15 cellular contexts compared by ENCODE assay signal in the genomic region with DNA sequence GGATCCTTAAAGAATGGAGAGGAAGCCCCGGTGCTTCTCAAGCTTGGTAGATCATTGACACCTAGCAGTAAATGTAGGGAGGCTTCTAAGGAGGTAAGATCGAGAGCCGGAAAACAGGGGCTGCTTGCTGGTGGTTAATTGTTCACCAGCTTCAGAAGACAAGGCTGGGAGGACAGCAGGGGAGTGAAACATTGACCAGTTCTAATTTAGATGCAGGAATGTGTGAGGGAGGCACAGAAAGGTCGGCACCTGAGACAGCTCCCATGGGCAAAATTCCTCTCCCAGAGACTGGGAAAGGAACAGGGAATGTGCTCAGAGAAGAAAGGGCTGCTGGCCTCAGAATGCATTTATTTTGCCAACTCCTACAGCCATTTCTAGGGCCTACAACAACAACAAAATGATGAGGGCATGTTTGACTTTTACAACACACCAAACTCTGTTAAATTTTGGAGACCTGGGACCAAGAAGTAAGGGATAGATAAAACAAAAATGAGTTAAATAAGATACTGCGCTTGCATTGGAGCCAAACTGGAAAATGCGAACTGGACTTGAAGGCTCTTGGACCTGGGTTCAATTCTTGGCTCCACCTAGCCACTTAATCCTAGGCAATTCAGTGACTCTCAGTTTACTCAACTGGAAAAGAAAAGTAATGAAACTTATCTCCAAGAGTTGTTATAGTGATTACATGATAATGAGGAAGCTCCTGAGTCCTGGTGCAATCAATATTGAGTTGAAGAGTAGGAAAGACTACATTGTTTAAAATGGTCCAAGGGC. TPM values are rescaled to one million over a fixed set of nuclear protein-coding genes. Genes with fewer than 3 reads are reported as not detected.
DNase-seq lines count a peak whose midpoint lies in the region; ATAC-seq, FAIRE-seq and TF ChIP-seq lines count a peak whose summit lies in the region.
"Had no signal": no experiment of that assay in that cellular context is flagged by ENCODE, and none has a peak within 500 bp of the region (broad histone marks: within the 10 kb centered on the region; RNA-seq: fewer than 3 reads in every experiment).

No MANE protein-coding gene starts in this region.

- POLR2A ChIA-PET in K562 (lab: Yijun Ruan, JAX) = interaction anchor here (0.5 to 1.9 kb wide), 5 partner anchors 11 to 365 kb away, joined by 3 to 6 read pairs (median 3); no protein-coding TSS in a partner anchor

- no peak for TF ChIP-seq EP300 in K562 (IDR thresholded peaks at IDR 0.05; ENCODE audit: low read length)

- H3K4me3 Mint-ChIP-seq in type B pancreatic cell = peak overlapping the region; percentile 26
- H3K4me3 Mint-ChIP-seq: activated CD4-positive, alpha-beta T cell treated with anti-CD3 and anti-CD28 coated beads for 36 hours; CD4-positive, alpha-beta memory T cell; stimulated activated naive CD8-positive, alpha-beta T cell treated with anti-CD3 and anti-CD28 coated beads, Interleukin-15, amount 100 ng/mL, for 72 hours had no signal

- no peaks in the 10 kb centered on the region for H3K79me2 ChIP-seq in K562 (ENCODE audit: control insufficient read depth, insufficient read depth, low read length)

- H3K4me1 ChIP-seq in K562 (replicated peaks in 1 of 2; ENCODE audit: control insufficient read depth in 2 of 2, insufficient read depth in 2 of 2, low read length in 2 of 2) = peaks cover 0 to 32% of the 10 kb centered on the region in 2 experiments; a peak in 4 of 5 replicates

- no peak overlapping the region; a peak in 1 of 4 replicates for H3K9ac ChIP-seq in K562 (ENCODE audit: insufficient read depth in 1 of 2, low read depth in 2 of 2, low read length in 2 of 2)

- peaks cover 33% of the 10 kb centered on the region for H3K4me1 Mint-ChIP-seq in type B pancreatic cell (ENCODE audit: unreplicated experiment)
- H3K4me1 Mint-ChIP-seq: activated CD4-positive, alpha-beta T cell treated with anti-CD3 and anti-CD28 coated beads for 36 hours; CD4-positive, alpha-beta memory T cell; stimulated activated naive CD8-positive, alpha-beta T cell treated with anti-CD3 and anti-CD28 coated beads, Interleukin-15, amount 100 ng/mL, for 72 hours had no signal

- no peaks in the 10 kb centered on the region for H3K27me3 Mint-ChIP-seq in type B pancreatic cell
- H3K27me3 Mint-ChIP-seq: activated CD4-positive, alpha-beta T cell treated with anti-CD3 and anti-CD28 coated beads for 36 hours; CD4-positive, alpha-beta memory T cell; stimulated activated naive CD8-positive, alpha-beta T cell treated with anti-CD3 and anti-CD28 coated beads, Interleukin-15, amount 100 ng/mL, for 72 hours had no signal

- ATAC-seq in K562 (peak; percentile 79), GM18858 (IDR thresholded peaks at IDR 0.05; ENCODE audit: unreplicated experiment) (no peak)
- ATAC-seq: activated CD4-positive, alpha-beta T cell treated with anti-CD3 and anti-CD28 coated beads for 36 hours; stimulated activated naive CD8-positive, alpha-beta T cell treated with anti-CD3 and anti-CD28 coated beads, Interleukin-15, amount 100 ng/mL, for 72 hours had no signal

- DNase-seq in HuH-7 (ENCODE audit: low spot score) = peak; percentile 52
- DNase-seq in K562 (ENCODE audit: extremely low read depth in 1 of 4, low spot score in 3 of 4) = peak in 1 of 4 experiments; percentile 66
- DNase-seq in kidney glomerular epithelial cell (lab: John Stamatoyannopoulos, UW) = peak; percentile 96
- no peak for DNase-seq in type B pancreatic cell (ENCODE audit: extremely low spot score, unreplicated experiment)
- DNase-seq in NCI-H2227 treated with DMSO at 0.1 percent for 48 hours (lab: John Stamatoyannopoulos, UW) = no peak
- DNase-seq in AG08396 (ENCODE audit: low spot score) = no peak
- DNase-seq: activated CD4-positive, alpha-beta T cell treated with anti-CD3 and anti-CD28 coated beads for 36 hours; activated T-cell treated with anti-CD3 and anti-CD28 coated beads, Interleukin-2, amount 50 U/mL, for 48 hours; CD4-positive, alpha-beta memory T cell; hippocampal formation; stimulated activated naive CD8-positive, alpha-beta T cell treated with anti-CD3 and anti-CD28 coated beads, Interleukin-15, amount 100 ng/mL, for 72 hours; SW 1271 had no signal

- CTCF ChIA-PET in K562 (lab: Yijun Ruan, JAX; ENCODE audit: low intra/inter-chr PET ratio) = no interaction called here

- intact Hi-C loops in K562 (cut with micrococcal nuclease) = no loop called here

- H3K27ac Mint-ChIP-seq in type B pancreatic cell = peak overlapping the region; percentile 80
- H3K27ac Mint-ChIP-seq: activated CD4-positive, alpha-beta T cell treated with anti-CD3 and anti-CD28 coated beads for 36 hours; CD4-positive, alpha-beta memory T cell; stimulated activated naive CD8-positive, alpha-beta T cell treated with anti-CD3 and anti-CD28 coated beads, Interleukin-15, amount 100 ng/mL, for 72 hours had no signal

- peak overlapping the region; percentile 83 for H2AFZ ChIP-seq in K562 (ENCODE audit: low read depth, low read length)

- no TSS peak for BruUV-seq in K562 (replicated peaks; lab: Mats Ljungman, UMichigan)

- TF ChIP-seq CTCF in K562 (IDR thresholded peaks at IDR 0.05 in 2 of 3, conservative IDR thresholded peaks at IDR 0.05 in 1 of 3; ENCODE audit: insufficient read depth in 2 of 3, low read depth in 1 of 3, low read length in 3 of 3) = no peak
- TF ChIP-seq CTCF in type B pancreatic cell (conservative IDR thresholded peaks at IDR 0.05) = no peak

- in situ Hi-C loops in K562 (cut with MboI) = loop anchor here (5.0 kb wide), 1 partner anchor 57 kb away; no protein-coding TSS in a partner anchor

- no peaks in the 10 kb centered on the region for H3K9me1 ChIP-seq in K562 (ENCODE audit: control insufficient read depth, insufficient read depth, low read length)

- peak overlapping the region; percentile 28 for H3K4me2 ChIP-seq in K562 (ENCODE audit: insufficient read depth, low read length)

- H3K9me3 Mint-ChIP-seq in type B pancreatic cell = peaks cover 9% of the 10 kb centered on the region
- H3K9me3 Mint-ChIP-seq: CD4-positive, alpha-beta memory T cell; stimulated activated naive CD8-positive, alpha-beta T cell treated with anti-CD3 and anti-CD28 coated beads, Interleukin-15, amount 100 ng/mL, for 72 hours had no signal

- no peaks in the 10 kb centered on the region for H3K36me3 Mint-ChIP-seq in type B pancreatic cell
- H3K36me3 Mint-ChIP-seq: CD4-positive, alpha-beta memory T cell had no signal

- no peaks in the 10 kb centered on the region for H3K36me3 ChIP-seq in K562 (ENCODE audit: control insufficient read depth, insufficient read depth, low read length)
- H3K36me3 ChIP-seq: right atrium auricular region had no signal

- H3K9me3 ChIP-seq in K562 (replicated peaks; ENCODE audit: control insufficient read depth, insufficient read depth, low read depth, low read length) = no peaks in the 10 kb centered on the region
- H3K9me3 ChIP-seq: right atrium auricular region had no signal

- H3K27ac ChIP-seq in K562 (ENCODE audit: extremely low read depth, low read depth, low read length) = peak overlapping the region; percentile 54; the same call in 1 of the 3 replicates
- H3K27ac ChIP-seq: right atrium auricular region had no signal

- no peak for FAIRE-seq in K562 (lab: Jason Lieb, UNC)
- FAIRE-seq: endometrium had no signal

- no peak overlapping the region for H3K4me3 ChIP-seq in K562
- H3K4me3 ChIP-seq: right atrium auricular region had no signal

- WGBS in K562 (ENCODE audit: insufficient coverage, low coverage, missing lambda C conversion rate) = 43% methylated on average over 6 of the region's 6 CpGs

- TF ChIP-seq POLR2A in K562 (conservative IDR thresholded peaks at IDR 0.05) = no peak

- TF ChIP-seq RAD21 in K562 (CRISPR knock-in tag; conservative IDR thresholded peaks at IDR 0.05 in 1 of 2, IDR thresholded peaks at IDR 0.05 in 1 of 2) = no peak

- H4K20me1 ChIP-seq in K562 (replicated peaks; ENCODE audit: control insufficient read depth, insufficient read depth, low read length) = no peaks in the 10 kb centered on the region

- no peaks in the 10 kb centered on the region for H3K27me3 ChIP-seq in K562 (ENCODE audit: control insufficient read depth in 2 of 2, insufficient read depth in 2 of 2, low read length in 2 of 2)
- H3K27me3 ChIP-seq: right atrium auricular region had no signal

TF ChIP-seq in K562, 482 proteins besides CTCF, POLR2A, EP300 and RAD21 (continues in another document):
- TF ChIP-seq CXXC5 (CRISPR knock-in tag; IDR thresholded peaks at IDR 0.05) (no peak), FOXM1 (IDR thresholded peaks at IDR 0.05; ENCODE audit: low read depth) (peak; percentile 56; the same call in 1 of the 2 replicates), FOXM1 (CRISPR knock-in tag; IDR thresholded peaks at IDR 0.05; ENCODE audit: low read depth) (no peak), TRIM28 (IDR thresholded peaks at IDR 0.05) (peak; percentile 12; the same call in 1 of the 2 replicates)

RNA-seq across cellular contexts. Expression of gene FZD4, which starts 31.0 kb away (rescaled TPM):
- total RNA-seq in K562 (2011; cell fraction: chromatin; rRNA removed; ENCODE audit: low replicate concordance) = 6.9 and 12.4 TPM in 2 replicates
- 7.7 and 10.0 TPM in 2 replicates for total RNA-seq in K562 (2011; cell fraction: nucleolus; rRNA removed)
- 14.2 TPM in 2 replicates for total RNA-seq in K562 (2011; cell fraction: nucleoplasm; rRNA removed)
- total RNA-seq in K562 (2014; rRNA removed) (5.0 and 5.7 TPM in 2 replicates), K562 (2014; rRNA removed; fragmentation: Illumina TruSeq; extraction: Trizol) (5.1 and 5.7 TPM in 2 replicates), K562 (2015; rRNA removed; fragmentation: Illumina TruSeq; extraction: Trizol) (7.6 and 7.9 TPM in 2 replicates), K562 (2021) (6.1 and 6.3 TPM in 2 replicates), type B pancreatic cell (ENCODE audit: low replicate concordance) (6.4 and 11.9 TPM in 2 replicates)
- polyA plus RNA-seq in K562 (2011; rRNA removed) (6.2 and 7.3 TPM in 2 replicates), K562 (2014; fragmentation: Illumina TruSeq; extraction: Trizol) (5.1 and 6.2 TPM in 2 replicates), K562 (2014; fragmentation: Nextera tagmentation; extraction: Ambion mirVana) (1 to 10 TPM; 1.2 to 1.4 TPM), K562 (2014; rRNA removed) (5.8 and 6.7 TPM in 2 replicates)
- 3.1 and 7.3 TPM in 2 replicates for polyA plus RNA-seq in K562 (2011; cell fraction: cytosol; rRNA removed)
- 3.9 and 5.8 TPM in 2 replicates for polyA plus RNA-seq in K562 (2011; cell fraction: nucleus; rRNA removed)
- polyA plus RNA-seq in K562 (2012) = 4.1 and 6.1 TPM in 2 replicates
- 6.9 and 7.1 TPM in 2 replicates for polyA minus RNA-seq in K562 (2011; rRNA and poly(A)+ RNA removed)
- polyA minus RNA-seq in K562 (2011; cell fraction: cytosol; rRNA and poly(A)+ RNA removed) = 2.3 and 3.3 TPM in 2 replicates
- polyA minus RNA-seq in K562 (2011; cell fraction: nucleus; rRNA and poly(A)+ RNA removed) = 2.2 and 4.6 TPM in 2 replicates
- polyA plus RNA-seq: CD4-positive, alpha-beta memory T cell had no signal

Comparison
In these comparisons a context has a peak if more than half of its experiments do, and no peak if none do; other contexts are left out.
1. DNase-seq: peak in HuH-7 (single experiment) and kidney glomerular epithelial cell (single experiment); none in type B pancreatic cell (single experiment), NCI-H2227 treated with DMSO at 0.1 percent for 48 hours (single experiment) and AG08396 (single experiment).